9 cellular contexts compared by ENCODE assay signal in the genomic region with DNA sequence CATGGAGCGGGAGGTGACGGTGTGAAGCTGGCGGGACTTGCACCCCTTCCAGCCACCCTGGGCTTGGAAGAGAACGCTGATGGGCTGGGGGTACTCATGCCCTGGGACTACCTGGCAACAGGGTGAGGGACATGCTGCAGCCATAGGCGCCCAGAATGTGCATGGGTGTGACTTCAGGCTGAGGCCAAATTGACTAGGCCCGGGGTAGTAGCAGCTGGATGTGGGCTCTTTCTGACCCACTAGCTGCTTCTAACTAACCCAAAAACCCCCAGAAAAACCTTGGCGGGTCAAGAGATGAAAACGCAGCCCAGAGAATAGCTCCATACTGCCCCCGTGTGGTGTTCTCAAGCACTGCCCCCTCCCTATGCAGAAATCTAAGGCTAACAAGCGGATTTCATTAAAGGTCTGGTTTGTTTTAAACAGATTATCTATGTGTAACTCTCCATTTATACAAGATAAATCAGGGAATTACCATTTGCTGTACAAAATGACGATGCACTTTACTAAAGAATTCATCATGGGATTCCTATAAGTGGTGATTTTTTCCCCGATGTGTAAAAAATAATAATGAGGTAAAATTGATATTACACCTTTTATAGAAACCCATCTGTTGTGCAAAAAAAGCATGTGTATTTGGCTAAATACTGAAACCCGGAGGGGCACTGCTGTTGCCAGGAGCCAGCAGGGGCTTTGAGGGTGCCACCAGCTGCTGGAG. TPM values are rescaled to one million over a fixed set of nuclear protein-coding genes. Genes with fewer than 3 reads are reported as not detected.
DNase-seq lines count a peak whose midpoint lies in the region; ATAC-seq, FAIRE-seq and TF ChIP-seq lines count a peak whose summit lies in the region.
"Had no signal": no experiment of that assay in that cellular context is flagged by ENCODE, and none has a peak within 500 bp of the region (broad histone marks: within the 10 kb centered on the region; RNA-seq: fewer than 3 reads in every experiment).

No MANE protein-coding gene starts in this region.

- POLR2A ChIA-PET in GM12878 (lab: Charles Lee): interaction anchor here (1.4 to 1.5 kb wide), 2 partner anchors 12 to 17 kb away, joined by 5 read pairs; partner anchors contain the start of genes ABCF2 and CHPF2

- peak; percentile 7 for FAIRE-seq in GM12878 (lab: Jason Lieb, UNC)

- intact Hi-C loops in GM12878 (cut with micrococcal nuclease; ENCODE audit: unreplicated experiment): loop anchor here (5.0 kb wide), 1 partner anchor 72 kb away; no protein-coding TSS in a partner anchor

- ATAC-seq in SK-N-SH treated with all-trans-retinoic acid at 6 μM for 48 hours (peak; percentile 36), GM12878 (peak; percentile 69), HG02870 (IDR thresholded peaks at IDR 0.05; ENCODE audit: unreplicated experiment) (no peak), GM18909 (IDR thresholded peaks at IDR 0.05; ENCODE audit: poor library complexity, unreplicated experiment) (no peak)

- peaks cover 37% of the 10 kb centered on the region for H3K4me1 ChIP-seq in HUES6 (ENCODE audit: control insufficient read depth, insufficient read depth, low read length)
- H3K4me1 ChIP-seq in GM12878 (ENCODE audit: control insufficient read depth, insufficient read depth, low read length): peaks cover 16% of the 10 kb centered on the region

- TF ChIP-seq POLR2A in GM12878 (IDR thresholded peaks at IDR 0.05; ENCODE audit: low read depth, low read length): no peak

- in situ Hi-C loops in GM12878 (cut with MboI): no loop called here

- peaks cover 6 to 17% (median 14%) of the 10 kb centered on the region in 3 donors for H3K27me3 Mint-ChIP-seq in immature natural killer cell (ENCODE audit: low read depth in 3 of 3)

- RAD21 ChIA-PET in GM12878 (lab: Charles Lee; ENCODE audit: unreplicated experiment): interaction anchor here (0.6 to 2.6 kb wide), 5 partner anchors 12 to 1043 kb away, joined by 3 to 17 read pairs (median 11); partner anchors contain the start of genes ABCF2 and CHPF2

- H3K9me3 ChIP-seq in HUES6 (ENCODE audit: control insufficient read depth, insufficient read depth, low read depth, low read length): no peaks in the 10 kb centered on the region
- H3K9me3 ChIP-seq in GM12878 (replicated peaks; ENCODE audit: control insufficient read depth, insufficient read depth, low read length): no peaks in the 10 kb centered on the region

- no peaks in the 10 kb centered on the region for H4K20me1 ChIP-seq in GM12878 (ENCODE audit: control insufficient read depth, insufficient read depth)

- H3K79me2 ChIP-seq in GM12878 (ENCODE audit: control insufficient read depth, insufficient read depth, low read length): no peaks in the 10 kb centered on the region

- TF ChIP-seq EP300 in GM12878 (IDR thresholded peaks at IDR 0.05; ENCODE audit: borderline replicate concordance in 1 of 2, control insufficient read depth in 1 of 2, low read depth in 2 of 2, low read length in 2 of 2): no peak

- no peaks in the 10 kb centered on the region for H3K36me3 Mint-ChIP-seq in immature natural killer cell

- H3K4me1 Mint-ChIP-seq in immature natural killer cell: peaks cover 31 to 40% of the 10 kb centered on the region in 2 donors

- H3K4me2 ChIP-seq in GM12878 (ENCODE audit: control insufficient read depth, insufficient read depth): no peak overlapping the region

- TF ChIP-seq CTCF in GM12878 (IDR thresholded peaks at IDR 0.05 in 2 of 3, conservative IDR thresholded peaks at IDR 0.05 in 1 of 3; ENCODE audit: control insufficient read depth in 2 of 3, extremely low read depth in 1 of 3, insufficient read depth in 1 of 3, low read depth in 3 of 3, low read length in 3 of 3): peak; percentile 65 to 92 (median 90)

- TF ChIP-seq RAD21 in GM12878 (IDR thresholded peaks at IDR 0.05; ENCODE audit: insufficient read depth, low read depth, low read length): peak; percentile 68

- H3K36me3 ChIP-seq in HUES6 (ENCODE audit: control insufficient read depth, insufficient read depth, low read length) (peaks cover 8% of the 10 kb centered on the region; the same call in 1 of the 2 replicates), GM12878 (ENCODE audit: control insufficient read depth in 2 of 2, insufficient read depth in 2 of 2, low read length in 1 of 2) (no peaks in the 10 kb centered on the region)

- H3K27ac ChIP-seq in HUES6 (ENCODE audit: low read depth, low read length): no peak overlapping the region
- H3K27ac ChIP-seq in GM12878 (ENCODE audit: control insufficient read depth, insufficient read depth): no peak overlapping the region

- H3K9me3 Mint-ChIP-seq in immature natural killer cell: no peaks in the 10 kb centered on the region

- 13% methylated on average over 13 of the region's 13 CpGs for WGBS in GM12878 (ENCODE audit: insufficient coverage, insufficient replicate concordance, low lambda C conversion rate, missing lambda C conversion rate)

- SMC1A ChIA-PET in GM12878 (lab: Charles Lee; ENCODE audit: uncharacterized antibody, unreplicated experiment): interaction anchor here (1.2 to 3.4 kb wide), 7 partner anchors 11 to 120 kb away, joined by 3 to 24 read pairs (median 9); partner anchors contain the start of genes ABCF2 and CHPF2

- peak overlapping the region in 5 of 6 donors; percentile 22 to 73 (median 51) for H3K27ac Mint-ChIP-seq in immature natural killer cell

- peaks cover 46% of the 10 kb centered on the region for H3K27me3 ChIP-seq in HUES6 (ENCODE audit: control insufficient read depth, insufficient read depth, low read length)
- peaks cover 15 to 24% of the 10 kb centered on the region in 2 experiments for H3K27me3 ChIP-seq in GM12878 (replicated peaks in 1 of 2; ENCODE audit: control insufficient read depth in 2 of 2, insufficient read depth in 2 of 2, low read length in 1 of 2)

- H3K9ac ChIP-seq in HUES6 (ENCODE audit: low read length) (no peak overlapping the region), GM12878 (ENCODE audit: control insufficient read depth, insufficient read depth, low read length) (no peak overlapping the region)

- peak; percentile 77 for DNase-seq in DMS53 (lab: John Stamatoyannopoulos, UW)
- DNase-seq in GM12878 (ENCODE audit: low read depth, low spot score): peak; percentile 15
- peak; percentile 61 to 64 (median 63) for DNase-seq in immature natural killer cell
- peak; percentile 63 for DNase-seq in stimulated activated CD4-positive, alpha-beta T cell treated with anti-CD3 and anti-CD28 coated beads, Interleukin-4, amount 100 ng/mL, for 24 hours

- no peak overlapping the region for H2AFZ ChIP-seq in GM12878 (ENCODE audit: control insufficient read depth, low read depth, low read length)

- H3K4me3 ChIP-seq in HUES6 (ENCODE audit: low read depth, low read length) (peak overlapping the region; percentile 58), GM12878 (no peak overlapping the region; the same call in 1 of the 2 replicates)

- no TSS peak for BruUV-seq in GM12878 (replicated peaks; lab: Mats Ljungman, UMichigan)

- H3K4me3 Mint-ChIP-seq in immature natural killer cell: peak overlapping the region; percentile 60 to 77 (median 68)

- CTCF ChIA-PET in GM12878 (lab: Yijun Ruan, JAX): interaction anchor here (0.6 to 5.3 kb wide), 46 partner anchors 8 to 418 kb away, joined by 3 to 56 read pairs (median 4); partner anchors contain the start of genes ABCB8, ABCF2, ASB10 and CHPF2

RNA-seq across cellular contexts. Expression of gene SMARCD3, which starts 4.2 kb away (rescaled TPM):
- total RNA-seq in GM12878 (2013; cell fraction: nucleolus; rRNA removed): not detected in 2 replicates
- total RNA-seq in GM12878 (2014; rRNA removed) (0.11 TPM in 1 of 2 replicates, not detected in the other), GM12878 (2014; rRNA removed; fragmentation: Illumina TruSeq; extraction: Trizol) (0.13 and 0.14 TPM in 2 replicates), GM12878 (2021) (0.51 and 1.4 TPM in 2 replicates)
- polyA plus RNA-seq in GM12878 (2011; ENCODE audit: low read depth): 1.7 TPM
- polyA plus RNA-seq in GM12878 (2011; rRNA removed) (0.17 and 0.18 TPM in 2 replicates), GM12878 (2014; fragmentation: Illumina TruSeq; extraction: Trizol) (0.12 and 0.86 TPM in 2 replicates), GM12878 (2014; fragmentation: Nextera tagmentation; extraction: Ambion mirVana) (under 1 TPM; 0.11 TPM), GM12878 (2014; rRNA removed) (0.34 and 0.63 TPM in 2 replicates), GM12878 (2016; fragmentation: Nextera tagmentation; extraction: Ambion mirVana) (under 1 TPM; 0.39 to 0.81 TPM), immature natural killer cell (1 to 10 TPM; 1.2 to 3.9 (median 2.6) TPM)
- polyA plus RNA-seq in GM12878 (2011; cell fraction: cytosol; rRNA removed): 0.17 and 1.4 TPM in 2 replicates
- 0.79 and 1.0 TPM in 2 replicates for polyA plus RNA-seq in GM12878 (2011; cell fraction: nucleus; rRNA removed)
- 3.2 and 3.6 TPM in 2 replicates for polyA plus RNA-seq in GM12878 (2012)
- polyA minus RNA-seq in GM12878 (2011; rRNA and poly(A)+ RNA removed): not detected in 2 replicates
- not detected in 2 replicates for polyA minus RNA-seq in GM12878 (2011; cell fraction: cytosol; rRNA and poly(A)+ RNA removed)
- not detected in 2 replicates for polyA minus RNA-seq in GM12878 (2011; cell fraction: nucleus; rRNA and poly(A)+ RNA removed)

RNA-seq across cellular contexts. Expression of gene CHPF2, which starts 12.0 kb away (rescaled TPM):
- total RNA-seq in GM12878 (2013; cell fraction: nucleolus; rRNA removed): 59.3 and 69.6 TPM in 2 replicates
- total RNA-seq in GM12878 (2014; rRNA removed): 23.4 and 25.8 TPM in 2 replicates
- 10.1 and 11.6 TPM in 2 replicates for total RNA-seq in GM12878 (2014; rRNA removed; fragmentation: Illumina TruSeq; extraction: Trizol)
- 31.3 and 33.1 TPM in 2 replicates for total RNA-seq in GM12878 (2021)
- 11.3 TPM for polyA plus RNA-seq in GM12878 (2011; ENCODE audit: low read depth)
- 6.7 and 9.2 TPM in 2 replicates for polyA plus RNA-seq in GM12878 (2011; rRNA removed)
- 13.1 and 17.6 TPM in 2 replicates for polyA plus RNA-seq in GM12878 (2011; cell fraction: cytosol; rRNA removed)
- 96.6 and 98.8 TPM in 2 replicates for polyA plus RNA-seq in GM12878 (2011; cell fraction: nucleus; rRNA removed)
- polyA plus RNA-seq in GM12878 (2012): 19.5 and 28.6 TPM in 2 replicates
- polyA plus RNA-seq in GM12878 (2014; fragmentation: Illumina TruSeq; extraction: Trizol): 3.2 and 9.2 TPM in 2 replicates
- polyA plus RNA-seq in GM12878 (2014; fragmentation: Nextera tagmentation; extraction: Ambion mirVana): under 1 TPM; 0.23 to 0.82 TPM
- 24.1 and 28.2 TPM in 2 replicates for polyA plus RNA-seq in GM12878 (2014; rRNA removed)
- 10 to 100 TPM; 11.4 to 13.4 TPM for polyA plus RNA-seq in GM12878 (2016; fragmentation: Nextera tagmentation; extraction: Ambion mirVana)
- polyA minus RNA-seq in GM12878 (2011; rRNA and poly(A)+ RNA removed): 10.4 and 22.9 TPM in 2 replicates
- 7.6 and 10.5 TPM in 2 replicates for polyA minus RNA-seq in GM12878 (2011; cell fraction: cytosol; rRNA and poly(A)+ RNA removed)
- 36.0 and 57.0 TPM in 2 replicates for polyA minus RNA-seq in GM12878 (2011; cell fraction: nucleus; rRNA and poly(A)+ RNA removed)
- 10 to 100 TPM; 23.0 to 39.2 (median 35.4) TPM for polyA plus RNA-seq in immature natural killer cell

RNA-seq across cellular contexts. Expression of gene ABCF2, which starts 17.3 kb away (rescaled TPM):
- 22.9 and 36.3 TPM in 2 replicates for total RNA-seq in GM12878 (2013; cell fraction: nucleolus; rRNA removed)
- total RNA-seq in GM12878 (2014; rRNA removed) (59.4 and 59.8 TPM in 2 replicates), GM12878 (2014; rRNA removed; fragmentation: Illumina TruSeq; extraction: Trizol) (55.4 and 56.2 TPM in 2 replicates), GM12878 (2021) (52.8 and 58.1 TPM in 2 replicates)
- 18.9 TPM for polyA plus RNA-seq in GM12878 (2011; ENCODE audit: low read depth)
- polyA plus RNA-seq in GM12878 (2011; rRNA removed) (15.2 and 29.3 TPM in 2 replicates), GM12878 (2014; fragmentation: Illumina TruSeq; extraction: Trizol) (62.1 and 76.3 TPM in 2 replicates), GM12878 (2014; fragmentation: Nextera tagmentation; extraction: Ambion mirVana) (10 to 100 TPM; 39.6 to 50.9 TPM), GM12878 (2014; rRNA removed) (49.5 and 54.5 TPM in 2 replicates), GM12878 (2016; fragmentation: Nextera tagmentation; extraction: Ambion mirVana) (10 to 100 TPM; 63.9 to 65.8 TPM), immature natural killer cell (10 to 100 TPM; 24.2 to 35.4 (median 31.7) TPM)
- 42.5 and 47.8 TPM in 2 replicates for polyA plus RNA-seq in GM12878 (2011; cell fraction: cytosol; rRNA removed)
- 38.2 and 45.7 TPM in 2 replicates for polyA plus RNA-seq in GM12878 (2011; cell fraction: nucleus; rRNA removed)
- 19.8 and 21.2 TPM in 2 replicates for polyA plus RNA-seq in GM12878 (2012)
- 39.4 and 48.2 TPM in 2 replicates for polyA minus RNA-seq in GM12878 (2011; rRNA and poly(A)+ RNA removed)
- 11.6 and 19.4 TPM in 2 replicates for polyA minus RNA-seq in GM12878 (2011; cell fraction: cytosol; rRNA and poly(A)+ RNA removed)
- 8.1 and 17.4 TPM in 2 replicates for polyA minus RNA-seq in GM12878 (2011; cell fraction: nucleus; rRNA and poly(A)+ RNA removed)

RNA-seq across cellular contexts. Expression of gene H2BK1, which starts 34.0 kb away (rescaled TPM):
- total RNA-seq in GM12878 (2013; cell fraction: nucleolus; rRNA removed): not detected in 2 replicates
- not detected in 2 replicates for total RNA-seq in GM12878 (2014; rRNA removed)
- not detected in 2 replicates for total RNA-seq in GM12878 (2014; rRNA removed; fragmentation: Illumina TruSeq; extraction: Trizol)
- 0.54 TPM in 1 of 2 replicates, not detected in the other for total RNA-seq in GM12878 (2021)
- polyA plus RNA-seq in GM12878 (2011; ENCODE audit: low read depth): not detected
- polyA plus RNA-seq in GM12878 (2011; rRNA removed): not detected in 2 replicates
- not detected in 2 replicates for polyA plus RNA-seq in GM12878 (2011; cell fraction: cytosol; rRNA removed)
- polyA plus RNA-seq in GM12878 (2011; cell fraction: nucleus; rRNA removed): not detected in 2 replicates
- not detected in 2 replicates for polyA plus RNA-seq in GM12878 (2012)
- not detected in 2 replicates for polyA plus RNA-seq in GM12878 (2014; fragmentation: Illumina TruSeq; extraction: Trizol)
- polyA plus RNA-seq in GM12878 (2014; fragmentation: Nextera tagmentation; extraction: Ambion mirVana): not detected
- polyA plus RNA-seq in GM12878 (2014; rRNA removed): not detected in 2 replicates
- not detected for polyA plus RNA-seq in GM12878 (2016; fragmentation: Nextera tagmentation; extraction: Ambion mirVana)
- not detected in 2 replicates for polyA minus RNA-seq in GM12878 (2011; rRNA and poly(A)+ RNA removed)
- not detected in 2 replicates for polyA minus RNA-seq in GM12878 (2011; cell fraction: cytosol; rRNA and poly(A)+ RNA removed)
- polyA minus RNA-seq in GM12878 (2011; cell fraction: nucleus; rRNA and poly(A)+ RNA removed): 1.1 TPM in 1 of 2 replicates, not detected in the other
- polyA plus RNA-seq in immature natural killer cell: not detected
- total RNA-seq: temporal lobe had no signal

RNA-seq across cellular contexts. Expression of gene ASB10, which starts 57.3 kb away (rescaled TPM):
- total RNA-seq in GM12878 (2013; cell fraction: nucleolus; rRNA removed): not detected in 2 replicates
- not detected in 2 replicates for total RNA-seq in GM12878 (2014; rRNA removed)
- total RNA-seq in GM12878 (2014; rRNA removed; fragmentation: Illumina TruSeq; extraction: Trizol): not detected in 2 replicates
- total RNA-seq in GM12878 (2021): not detected in 2 replicates
- polyA plus RNA-seq in GM12878 (2011; ENCODE audit: low read depth): not detected
- not detected in 2 replicates for polyA plus RNA-seq in GM12878 (2011; rRNA removed)
- not detected in 2 replicates for polyA plus RNA-seq in GM12878 (2011; cell fraction: cytosol; rRNA removed)
- polyA plus RNA-seq in GM12878 (2011; cell fraction: nucleus; rRNA removed): not detected in 2 replicates
- polyA plus RNA-seq in GM12878 (2012): not detected in 2 replicates
- polyA plus RNA-seq in GM12878 (2014; fragmentation: Illumina TruSeq; extraction: Trizol): not detected in 2 replicates
- not detected for polyA plus RNA-seq in GM12878 (2014; fragmentation: Nextera tagmentation; extraction: Ambion mirVana)
- not detected in 2 replicates for polyA plus RNA-seq in GM12878 (2014; rRNA removed)
- not detected for polyA plus RNA-seq in GM12878 (2016; fragmentation: Nextera tagmentation; extraction: Ambion mirVana)
- not detected in 2 replicates for polyA minus RNA-seq in GM12878 (2011; rRNA and poly(A)+ RNA removed)
- not detected in 2 replicates for polyA minus RNA-seq in GM12878 (2011; cell fraction: cytosol; rRNA and poly(A)+ RNA removed)
- polyA minus RNA-seq in GM12878 (2011; cell fraction: nucleus; rRNA and poly(A)+ RNA removed): not detected in 2 replicates
- not detected for polyA plus RNA-seq in immature natural killer cell
- total RNA-seq: temporal lobe had no signal

Comparison
In these comparisons a context has a peak if more than half of its experiments do, and no peak if none do; other contexts are left out.
1. DNase-seq: peak in every context shown above with its lines; median percentile 77 in DMS53; 63 in immature natural killer cell; 63 in stimulated activated CD4-positive, alpha-beta T cell treated with anti-CD3 and anti-CD28 coated beads, Interleukin-4, amount 100 ng/mL, for 24 hours; 15 in GM12878.
2. ATAC-seq: peak in SK-N-SH treated with all-trans-retinoic acid at 6 μM for 48 hours (single experiment) and GM12878 (single experiment); none in HG02870 (single experiment) and GM18909 (single experiment).